ENCODE assay signal across 14 cellular contexts in genomic region chrX:70088791-70089190, GRCh38. TPM values are rescaled to one million over a fixed set of nuclear protein-coding genes. Genes with fewer than 3 reads are reported as not detected.
DNase-seq lines count a peak whose midpoint lies in the region; ATAC-seq and TF ChIP-seq lines count a peak whose summit lies in the region.
"Had no signal": no experiment of that assay in that cellular context is flagged by ENCODE, and none has a peak within 500 bp of the region (broad histone marks: within the 10 kb centered on the region; RNA-seq: fewer than 3 reads in every experiment).

No MANE protein-coding gene starts in this region.

- in situ Hi-C loops in G401 (cut with HindIII; ENCODE audit: low sequenced_read_pairs), result no loop called here

- ATAC-seq in SK-N-SH treated with all-trans-retinoic acid at 6 μM for 48 hours (peak; percentile 14; the same call in 2 of the 3 replicates), mucosa of descending colon (no peak), HG03045 (IDR thresholded peaks at IDR 0.05; ENCODE audit: unreplicated experiment) (no peak)

- DNase-seq in G401 (ENCODE audit: low spot score) (peak; percentile 17), epithelial cell of proximal tubule (ENCODE audit: low read depth) (peak; percentile 18), renal cortical epithelial cell (ENCODE audit: low read depth) (peak; percentile 19), mucosa of descending colon (no peak), NCI-H2029 (lab: John Stamatoyannopoulos, UW) (no peak)
- DNase-seq: 8988T, AML-193, DMS79, GOT3, HFFc6 had no signal

- H3K9me3 ChIP-seq in mucosa of descending colon, result no peaks in the 10 kb centered on the region
- H3K9me3 ChIP-seq: BLaER1, HAP-1 had no signal

- TF ChIP-seq CTCF in epithelial cell of proximal tubule (conservative IDR thresholded peaks at IDR 0.05; ENCODE audit: low read depth, low read length) (no peak), mucosa of descending colon (IDR thresholded peaks at IDR 0.05) (no peak)

- intact Hi-C loops in mucosa of descending colon (cut with DNase I, micrococcal nuclease), result no loop called here

- no peak overlapping the region for H3K4me3 ChIP-seq in epithelial cell of proximal tubule (ENCODE audit: low read depth, low read length)
- H3K4me3 ChIP-seq in mucosa of descending colon, result no peak overlapping the region
- H3K4me3 ChIP-seq: BLaER1, HAP-1 had no signal

- no peaks in the 10 kb centered on the region for H3K4me1 ChIP-seq in mucosa of descending colon (ENCODE audit: low read depth)
- H3K4me1 ChIP-seq: HAP-1 had no signal

- no peaks in the 10 kb centered on the region for H3K36me3 ChIP-seq in mucosa of descending colon (ENCODE audit: low read depth)
- H3K36me3 ChIP-seq: BLaER1, HAP-1 had no signal

TF ChIP-seq in SK-N-SH treated with all-trans-retinoic acid at 6 μM for 48 hours, 23 proteins besides CTCF, POLR2A, EP300 and RAD21:
- TF ChIP-seq ZNF8 (CRISPR knock-in tag; IDR thresholded peaks at IDR 0.05) (no peak), RARB (CRISPR knock-in tag; IDR thresholded peaks at IDR 0.05) (no peak), CSDC2 (CRISPR knock-in tag; IDR thresholded peaks at IDR 0.05) (no peak), TSHZ2 (CRISPR knock-in tag; IDR thresholded peaks at IDR 0.05) (no peak), ZNF565 (CRISPR knock-in tag; conservative IDR thresholded peaks at IDR 0.05; ENCODE audit: low read depth) (no peak), GLIS3 (CRISPR knock-in tag; IDR thresholded peaks at IDR 0.05) (no peak), CREB5 (CRISPR knock-in tag; IDR thresholded peaks at IDR 0.05; ENCODE audit: low read depth) (no peak), BACH2 (CRISPR knock-in tag; IDR thresholded peaks at IDR 0.05; ENCODE audit: borderline replicate concordance) (no peak), ARNTL (CRISPR knock-in tag; IDR thresholded peaks at IDR 0.05; ENCODE audit: borderline replicate concordance, low read depth) (no peak), OSR1 (CRISPR knock-in tag; IDR thresholded peaks at IDR 0.05) (no peak), ESRRG (CRISPR knock-in tag; IDR thresholded peaks at IDR 0.05) (no peak), ISL1 (CRISPR knock-in tag; IDR thresholded peaks at IDR 0.05) (no peak), POU6F1 (CRISPR knock-in tag; IDR thresholded peaks at IDR 0.05; ENCODE audit: borderline replicate concordance, low read depth) (no peak)

RNA-seq across cellular contexts. Expression of gene OTUD6A, which starts 26.5 kb away (rescaled TPM):
- total RNA-seq in G401 (2014; rRNA removed; shearing (Covaris generic)), result not detected in 2 replicates
- total RNA-seq in epithelial cell of proximal tubule, result not detected in 2 replicates
- not detected in 2 replicates for total RNA-seq in renal cortical epithelial cell
- not detected for total RNA-seq in mucosa of descending colon
- total RNA-seq: HFFc6 had no signal

RNA-seq across cellular contexts. Expression of gene AWAT2, which starts 39.1 kb away (rescaled TPM):
- not detected in 2 replicates for total RNA-seq in G401 (2014; rRNA removed; shearing (Covaris generic))
- not detected in 2 replicates for total RNA-seq in epithelial cell of proximal tubule
- not detected in 2 replicates for total RNA-seq in renal cortical epithelial cell
- total RNA-seq in mucosa of descending colon, result not detected
- total RNA-seq: HFFc6 had no signal

RNA-seq across cellular contexts. Expression of gene IGBP1, which starts 44.5 kb away (rescaled TPM):
- total RNA-seq in G401 (2014; rRNA removed; shearing (Covaris generic)), result 80.9 and 87.3 TPM in 2 replicates
- total RNA-seq in epithelial cell of proximal tubule (43.0 and 62.2 TPM in 2 replicates), renal cortical epithelial cell (94.3 and 121 TPM in 2 replicates), mucosa of descending colon (10 to 100 TPM; 51.8 to 78.4 (median 69.7) TPM)

Comparison
In these comparisons a context has a peak if more than half of its experiments do, and no peak if none do; other contexts are left out.
1. DNase-seq: peak in G401 (single experiment), epithelial cell of proximal tubule (single experiment) and renal cortical epithelial cell (single experiment); none in mucosa of descending colon (0 of 3) and NCI-H2029 (single experiment).